9 cellular contexts compared by ENCODE assay signal in the genomic region with DNA sequence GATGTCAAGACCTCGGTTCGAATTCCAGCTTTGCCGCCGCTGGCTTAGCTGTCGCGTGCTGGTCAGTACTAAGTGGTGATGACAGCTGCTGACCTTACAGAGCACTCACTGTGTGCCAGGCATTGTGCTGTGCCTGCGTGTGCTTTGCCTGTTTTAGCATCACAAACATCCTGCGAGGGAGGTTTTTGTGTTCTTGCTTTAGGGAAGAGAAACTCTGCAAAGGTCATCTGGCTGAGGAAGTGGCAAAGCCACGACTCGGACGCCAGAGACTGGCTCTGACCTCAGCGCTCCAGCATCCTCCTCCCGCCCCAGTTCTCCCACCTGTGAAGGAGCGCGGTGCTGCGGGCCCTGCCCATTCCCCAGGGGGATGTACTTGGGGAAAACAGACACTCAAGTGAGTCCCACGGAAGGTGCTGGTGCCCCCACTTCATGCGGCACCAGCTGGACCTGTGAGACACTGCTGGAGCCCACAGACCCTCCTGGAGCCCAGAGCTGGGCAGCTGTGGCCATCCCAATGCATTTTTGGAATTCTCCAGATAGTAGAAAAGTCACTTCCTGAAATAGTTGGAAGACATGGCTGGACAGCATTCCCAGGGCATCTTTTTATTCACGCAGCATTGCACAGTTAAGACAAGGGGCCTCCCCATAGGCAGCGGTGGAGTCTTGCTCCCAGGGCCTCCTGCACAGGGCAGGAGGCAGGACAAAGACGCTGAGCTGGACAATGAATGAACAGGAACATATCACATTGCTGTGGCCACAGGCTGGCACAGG. TPM values are rescaled to one million over a fixed set of nuclear protein-coding genes. Genes with fewer than 3 reads are reported as not detected.
DNase-seq lines count a peak whose midpoint lies in the region; ATAC-seq and TF ChIP-seq lines count a peak whose summit lies in the region.
"Had no signal": no experiment of that assay in that cellular context is flagged by ENCODE, and none has a peak within 500 bp of the region (broad histone marks: within the 10 kb centered on the region; RNA-seq: fewer than 3 reads in every experiment).

No MANE protein-coding gene starts in this region.

- peak; percentile 63 for ATAC-seq in GM19467 (IDR thresholded peaks at IDR 0.05; ENCODE audit: unreplicated experiment)

- H3K4me1 ChIP-seq in neural progenitor cell: no peaks in the 10 kb centered on the region

- peak overlapping the region; percentile 15 for H3K4me3 Mint-ChIP-seq in dendritic cell treated with granulocyte-macrophage colony-stimulating factor and Interleukin-4, amounts not matched to agents 40 ng/mL and 50 ng/mL, for 4 days
- no peak overlapping the region for H3K4me3 Mint-ChIP-seq in neural progenitor cell
- H3K4me3 Mint-ChIP-seq in activated CD4-positive, alpha-beta memory T cell treated with anti-CD3 and anti-CD28 coated beads for 36 hours: no peak overlapping the region

- POLR2A ChIA-PET in activated CD4-positive, alpha-beta memory T cell treated with anti-CD3 and anti-CD28 coated beads for 36 hours (lab: Charles Lee): interaction anchor here (0.6 to 4.2 kb wide), 3 partner anchors 20 to 274 kb away, joined by 3 to 27 read pairs (median 3); partner anchors contain the start of genes HERPUD1 and PSME3IP1

- CTCF ChIA-PET in activated CD4-positive, alpha-beta memory T cell treated with anti-CD3 and anti-CD28 coated beads for 36 hours (lab: Charles Lee): interaction anchor here (1.3 kb wide), 1 partner anchor 52 kb away, joined by 4 read pairs; no protein-coding TSS in a partner anchor

- no peak overlapping the region for H2AFZ ChIP-seq in neural progenitor cell (replicated peaks)

- peaks cover 59% of the 10 kb centered on the region for H3K4me1 Mint-ChIP-seq in dendritic cell treated with granulocyte-macrophage colony-stimulating factor and Interleukin-4, amounts not matched to agents 40 ng/mL and 50 ng/mL, for 4 days (ENCODE audit: low read depth)
- H3K4me1 Mint-ChIP-seq in neural progenitor cell: peaks cover 33% of the 10 kb centered on the region
- H3K4me1 Mint-ChIP-seq in activated CD4-positive, alpha-beta memory T cell treated with anti-CD3 and anti-CD28 coated beads for 36 hours (ENCODE audit: low read depth): peaks cover 32% of the 10 kb centered on the region

- TF ChIP-seq CTCF in neural progenitor cell (IDR thresholded peaks at IDR 0.05): no peak

- intact Hi-C loops in dendritic cell treated with granulocyte-macrophage colony-stimulating factor and Interleukin-4, amounts not matched to agents 40 ng/mL and 50 ng/mL, for 4 days (cut with micrococcal nuclease): loop anchor here (1.0 to 5.0 kb wide), 2 partner anchors 20 to 40 kb away; partner anchors contain the start of gene HERPUD1
- intact Hi-C loops in activated CD4-positive, alpha-beta memory T cell treated with anti-CD3 and anti-CD28 coated beads for 36 hours (cut with micrococcal nuclease): no loop called here

- H3F3A ChIP-seq in neural progenitor cell (ENCODE audit: low read depth): no peaks in the 10 kb centered on the region

- no peaks in the 10 kb centered on the region for H3K36me3 ChIP-seq in neural progenitor cell
- H3K36me3 ChIP-seq: pancreas had no signal

- no peaks in the 10 kb centered on the region for H3K9me3 ChIP-seq in neural progenitor cell (ENCODE audit: low read depth)
- H3K9me3 ChIP-seq: pancreas had no signal

- no peaks in the 10 kb centered on the region for H3K9me3 Mint-ChIP-seq in dendritic cell treated with granulocyte-macrophage colony-stimulating factor and Interleukin-4, amounts not matched to agents 40 ng/mL and 50 ng/mL, for 4 days
- H3K9me3 Mint-ChIP-seq in neural progenitor cell: peaks cover 4% of the 10 kb centered on the region
- H3K9me3 Mint-ChIP-seq in activated CD4-positive, alpha-beta memory T cell treated with anti-CD3 and anti-CD28 coated beads for 36 hours: no peaks in the 10 kb centered on the region

- H3K27me3 ChIP-seq in neural progenitor cell: no peaks in the 10 kb centered on the region
- H3K27me3 ChIP-seq: pancreas had no signal

- peaks cover 23% of the 10 kb centered on the region for H3K27me3 Mint-ChIP-seq in dendritic cell treated with granulocyte-macrophage colony-stimulating factor and Interleukin-4, amounts not matched to agents 40 ng/mL and 50 ng/mL, for 4 days
- no peaks in the 10 kb centered on the region for H3K27me3 Mint-ChIP-seq in neural progenitor cell (ENCODE audit: insufficient read depth, low read depth)
- H3K27me3 Mint-ChIP-seq in activated CD4-positive, alpha-beta memory T cell treated with anti-CD3 and anti-CD28 coated beads for 36 hours: no peaks in the 10 kb centered on the region

- no peak overlapping the region for H3K27ac ChIP-seq in neural progenitor cell

- DNase-seq in AG08395 (ENCODE audit: low spot score) (peak; percentile 32), HT1080 (ENCODE audit: low read depth) (peak; percentile 24), neural progenitor cell (ENCODE audit: low spot score) (peak; percentile 44)
- no peak for DNase-seq in stimulated activated naive CD4-positive, alpha-beta T cell treated with Interleukin-2 at 50 U/mL for 16 hours (lab: John Stamatoyannopoulos, UW)
- no peak for DNase-seq in stimulated activated CD4-positive, alpha-beta T cell treated with anti-CD3 and anti-CD28 coated beads, Interleukin-2, amount 100 ng/mL, for 48 hours
- DNase-seq in activated CD4-positive, alpha-beta memory T cell treated with anti-CD3 and anti-CD28 coated beads for 36 hours: no peak

- no peaks in the 10 kb centered on the region for H4K20me1 ChIP-seq in neural progenitor cell (ENCODE audit: low read depth)

- no peak overlapping the region for H3K4me2 ChIP-seq in neural progenitor cell

- H3K9ac ChIP-seq in neural progenitor cell: no peak overlapping the region

- H3K4me3 ChIP-seq in neural progenitor cell: no peak overlapping the region
- H3K4me3 ChIP-seq: pancreas had no signal

- H3K36me3 Mint-ChIP-seq in dendritic cell treated with granulocyte-macrophage colony-stimulating factor and Interleukin-4, amounts not matched to agents 40 ng/mL and 50 ng/mL, for 4 days (ENCODE audit: low read depth): no peaks in the 10 kb centered on the region
- no peaks in the 10 kb centered on the region for H3K36me3 Mint-ChIP-seq in neural progenitor cell
- H3K36me3 Mint-ChIP-seq in activated CD4-positive, alpha-beta memory T cell treated with anti-CD3 and anti-CD28 coated beads for 36 hours: no peaks in the 10 kb centered on the region

- H3K79me2 ChIP-seq in neural progenitor cell (ENCODE audit: low read depth): no peaks in the 10 kb centered on the region

- peak overlapping the region; percentile 84 for H3K27ac Mint-ChIP-seq in dendritic cell treated with granulocyte-macrophage colony-stimulating factor and Interleukin-4, amounts not matched to agents 40 ng/mL and 50 ng/mL, for 4 days
- no peak overlapping the region for H3K27ac Mint-ChIP-seq in neural progenitor cell
- H3K27ac Mint-ChIP-seq in activated CD4-positive, alpha-beta memory T cell treated with anti-CD3 and anti-CD28 coated beads for 36 hours: no peak overlapping the region

RNA-seq across cellular contexts. Expression of gene HERPUD1, which starts 20.0 kb away (rescaled TPM):
- 38.9 and 65.3 TPM in 2 replicates for total RNA-seq in HT1080 (2014; rRNA removed; shearing (Covaris generic))
- polyA plus RNA-seq in HT1080 (2015; cell fraction: cytosol; rRNA removed): 168 and 183 TPM in 2 replicates
- polyA plus RNA-seq in HT1080 (2015; cell fraction: nucleus; rRNA removed): 140 and 167 TPM in 2 replicates
- total RNA-seq in neural progenitor cell (ENCODE audit: low replicate concordance): 16.1 and 18.1 TPM in 2 replicates
- total RNA-seq in activated CD4-positive, alpha-beta memory T cell treated with anti-CD3 and anti-CD28 coated beads for 36 hours: 100 to 1,000 TPM; 159 TPM

RNA-seq across cellular contexts. Expression of gene SLC12A3, which starts 46.9 kb away (rescaled TPM):
- not detected in 2 replicates for total RNA-seq in HT1080 (2014; rRNA removed; shearing (Covaris generic))
- polyA plus RNA-seq in HT1080 (2015; cell fraction: cytosol; rRNA removed): not detected in 2 replicates
- polyA plus RNA-seq in HT1080 (2015; cell fraction: nucleus; rRNA removed): not detected in 2 replicates
- not detected in 2 replicates for total RNA-seq in neural progenitor cell (ENCODE audit: low replicate concordance)
- not detected for total RNA-seq in activated CD4-positive, alpha-beta memory T cell treated with anti-CD3 and anti-CD28 coated beads for 36 hours

RNA-seq across cellular contexts. Expression of gene CETP, which starts 49.8 kb away (rescaled TPM):
- total RNA-seq in HT1080 (2014; rRNA removed; shearing (Covaris generic)): not detected in 2 replicates
- polyA plus RNA-seq in HT1080 (2015; cell fraction: cytosol; rRNA removed): not detected in 2 replicates
- not detected in 2 replicates for polyA plus RNA-seq in HT1080 (2015; cell fraction: nucleus; rRNA removed)
- total RNA-seq in neural progenitor cell (ENCODE audit: low replicate concordance): 0.28 TPM in 1 of 2 replicates, not detected in the other
- not detected for total RNA-seq in activated CD4-positive, alpha-beta memory T cell treated with anti-CD3 and anti-CD28 coated beads for 36 hours

Comparison
In these comparisons a context has a peak if more than half of its experiments do, and no peak if none do; other contexts are left out.
1. DNase-seq: peak in AG08395 (single experiment), HT1080 (single experiment) and neural progenitor cell (single experiment); none in stimulated activated naive CD4-positive, alpha-beta T cell treated with Interleukin-2 at 50 U/mL for 16 hours (single experiment), stimulated activated CD4-positive, alpha-beta T cell treated with anti-CD3 and anti-CD28 coated beads, Interleukin-2, amount 100 ng/mL, for 48 hours (0 of 2) and activated CD4-positive, alpha-beta memory T cell treated with anti-CD3 and anti-CD28 coated beads for 36 hours (single experiment).